5 cellular contexts compared by ENCODE assay signal in the genomic region with DNA sequence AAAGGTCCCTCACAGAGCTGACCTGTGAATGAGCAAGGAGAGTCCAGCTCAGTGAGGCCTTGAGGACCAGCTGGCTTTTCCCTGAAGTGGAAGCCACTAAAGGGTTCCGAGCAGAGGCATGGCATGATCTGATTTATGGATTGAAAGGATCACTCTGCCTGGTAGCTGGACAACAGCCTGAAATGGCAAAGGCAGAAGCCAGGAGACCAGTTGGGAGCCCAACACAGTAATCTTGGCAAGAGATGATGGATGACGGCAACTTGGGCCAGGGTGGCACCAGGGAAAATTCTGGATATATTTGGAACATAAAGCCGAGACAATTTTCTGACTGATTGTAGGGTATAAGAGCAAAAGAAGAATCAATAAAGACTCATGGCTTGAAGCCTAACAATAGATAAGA.
"Had no signal": no experiment of that assay in that cellular context is flagged by ENCODE, and none has a peak within 500 bp of the region (broad histone marks: within the 10 kb centered on the region; RNA-seq: fewer than 3 reads in every experiment).

No MANE protein-coding gene starts in this region.

- H3K9me3 Mint-ChIP-seq: GM23338 had no signal

- H3K4me3 Mint-ChIP-seq: GM23338, H9 had no signal

- DNase-seq: H9, HCEC 1CT, IMR-90 had no signal

- H3K27ac Mint-ChIP-seq: GM23338, H9 had no signal

- ATAC-seq: GM23338, K562 had no signal
